Comparison of ENCODE assay signal across 1 cellular context in the genomic region with DNA sequence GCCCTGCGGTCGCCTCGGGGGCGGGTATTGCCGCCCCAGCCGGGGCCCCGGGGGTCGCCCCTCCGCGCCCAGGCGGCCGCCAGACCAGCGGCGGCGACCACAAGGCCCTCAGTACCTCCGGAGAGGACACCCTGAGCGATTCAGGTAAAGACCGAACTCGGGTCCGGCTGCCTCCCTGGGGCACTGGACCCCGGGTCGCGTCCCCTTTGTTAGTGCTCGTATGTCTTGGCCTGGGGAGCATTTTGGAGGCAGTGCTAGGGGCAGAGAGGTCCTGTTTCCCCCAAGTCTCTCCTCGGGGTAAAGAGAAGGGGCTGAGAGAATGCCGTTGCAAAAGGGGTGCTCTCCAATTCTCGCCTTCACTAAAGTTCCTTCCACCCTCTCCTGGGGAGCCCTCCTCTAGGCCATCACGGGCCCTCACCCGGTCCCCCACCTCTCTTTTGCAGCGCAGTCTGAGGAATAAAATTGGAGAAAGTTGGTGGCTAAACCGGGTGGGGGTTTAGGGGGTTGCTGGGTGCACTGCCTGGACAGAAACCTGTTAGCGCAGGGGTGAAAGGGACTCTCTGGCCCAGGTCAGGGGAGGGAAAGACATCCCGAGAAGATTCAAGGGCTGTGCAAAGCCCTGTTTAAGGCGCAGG.
TF ChIP-seq lines count a peak whose summit lies in the region.

No MANE protein-coding gene starts in this region.

TF ChIP-seq in SK-N-SH, 30 proteins besides CTCF, POLR2A, EP300 and RAD21 (continued from another document):
- TF ChIP-seq, protein P1, sequence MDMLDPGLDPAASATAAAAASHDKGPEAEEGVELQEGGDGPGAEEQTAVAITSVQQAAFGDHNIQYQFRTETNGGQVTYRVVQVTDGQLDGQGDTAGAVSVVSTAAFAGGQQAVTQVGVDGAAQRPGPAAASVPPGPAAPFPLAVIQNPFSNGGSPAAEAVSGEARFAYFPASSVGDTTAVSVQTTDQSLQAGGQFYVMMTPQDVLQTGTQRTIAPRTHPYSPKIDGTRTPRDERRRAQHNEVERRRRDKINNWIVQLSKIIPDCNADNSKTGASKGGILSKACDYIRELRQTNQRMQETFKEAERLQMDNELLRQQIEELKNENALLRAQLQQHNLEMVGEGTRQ (IDR thresholded peaks at IDR 0.05; ENCODE audit: borderline replicate concordance, low read depth, low read length), result no peak
